Comparison of ENCODE assay signal across 8 cellular contexts in the genomic region with DNA sequence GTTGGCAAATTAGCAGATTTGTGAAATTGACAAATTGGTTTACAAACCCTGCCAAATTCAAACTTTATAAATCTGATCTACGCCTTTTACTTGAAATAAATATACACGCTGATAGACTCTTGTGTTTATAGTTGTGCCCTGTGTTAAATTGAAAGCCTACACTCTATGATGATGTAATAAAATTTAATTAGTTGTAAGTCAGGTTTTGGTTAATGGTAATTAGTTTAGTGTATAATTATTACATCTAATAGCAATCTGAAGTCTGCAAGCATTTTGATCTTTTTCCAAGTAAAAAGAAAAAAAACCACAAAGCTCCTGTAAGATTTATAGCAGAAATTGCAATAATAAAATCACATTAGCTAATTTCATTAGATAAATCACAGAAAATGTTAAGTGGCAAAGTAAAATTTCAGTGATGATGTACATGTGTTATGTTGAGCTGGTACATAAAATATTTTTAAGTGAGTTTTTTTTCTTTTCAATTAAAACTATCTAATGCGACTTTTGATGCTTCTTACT.
"Had no signal": no experiment of that assay in that cellular context is flagged by ENCODE, and none has a peak within 500 bp of the region (broad histone marks: within the 10 kb centered on the region; RNA-seq: fewer than 3 reads in every experiment).

No MANE protein-coding gene starts in this region.

- ATAC-seq: HCT116, HepG2 had no signal

- H3K9ac ChIP-seq: GM23248 had no signal

- H3K36me3 ChIP-seq: HAP-1 had no signal

- FAIRE-seq: HepG2 had no signal

- DNase-seq: GM23248, GOT3, H7, KG1 had no signal

- H3K4me3 ChIP-seq: GM23248, HAP-1 had no signal

- H2AFZ ChIP-seq: GM23248 had no signal

- H3K9me3 ChIP-seq: HAP-1 had no signal

- H3K27ac ChIP-seq: GM23248, HL-60 had no signal
